In the genomic region with DNA sequence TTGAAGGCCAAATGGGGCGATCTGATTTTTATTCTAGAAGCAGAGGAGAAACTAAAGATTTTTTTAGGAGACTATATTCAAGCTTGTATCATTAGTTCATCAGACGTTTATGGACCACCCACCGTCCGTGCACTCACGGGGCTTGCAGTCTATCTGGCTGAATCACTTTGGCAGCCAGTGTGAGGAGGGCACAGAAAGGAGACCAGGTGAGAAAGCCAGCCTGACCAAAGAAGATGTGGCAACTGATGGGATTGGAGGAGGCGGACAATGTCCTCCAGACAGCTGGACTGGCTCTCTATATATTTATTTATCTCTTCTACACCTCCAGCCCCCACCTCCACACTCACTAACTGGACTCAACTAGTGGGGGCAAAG, we compare ENCODE assay signal across 8 cellular contexts. TPM values are rescaled to one million over a fixed set of nuclear protein-coding genes. Genes with fewer than 3 reads are reported as not detected.
A peak's percentile ranks its signal among the peaks of the same experiment; 100 is the strongest.
DNase-seq lines count a peak whose midpoint lies in the region; ATAC-seq and TF ChIP-seq lines count a peak whose summit lies in the region.

No MANE protein-coding gene starts in this region.

- peaks cover 3% of the 10 kb centered on the region; the same call in 1 of the 2 replicates for H3K4me1 ChIP-seq in SJCRH30

- ATAC-seq in GM18909 (IDR thresholded peaks at IDR 0.05; ENCODE audit: poor library complexity, unreplicated experiment) (peak; percentile 2), GM21717 (IDR thresholded peaks at IDR 0.05; ENCODE audit: unreplicated experiment) (no peak), GM19351 (IDR thresholded peaks at IDR 0.05; ENCODE audit: unreplicated experiment) (no peak)

- no peaks in the 10 kb centered on the region for H3K27me3 ChIP-seq in SJCRH30

- TF ChIP-seq CTCF in fibroblast of the aortic adventitia (IDR thresholded peaks at IDR 0.05; ENCODE audit: insufficient read depth, low read length) (no peak), GM13976 (IDR thresholded peaks at IDR 0.05; ENCODE audit: borderline replicate concordance, control extremely low read depth, extremely low read depth, insufficient read depth, missing control alignments) (no peak)

- DNase-seq in SJCRH30: peak in 1 of 2 experiments; percentile 41
- no peak for DNase-seq in fibroblast of the aortic adventitia (ENCODE audit: low read depth)
- DNase-seq in skeletal muscle cell (ENCODE audit: low read depth): no peak
- DNase-seq in NCI-H187 treated with DMSO at 0.1 percent for 48 hours (lab: John Stamatoyannopoulos, UW): no peak
- DNase-seq in GM13976 (ENCODE audit: low spot score): no peak

- H3K36me3 ChIP-seq in SJCRH30: peaks cover 8% of the 10 kb centered on the region

- peak overlapping the region; percentile 73 for H3K27ac ChIP-seq in SJCRH30

- H3K4me3 ChIP-seq in SJCRH30 (peak overlapping the region; percentile 87), fibroblast of the aortic adventitia (ENCODE audit: low read depth, low read length) (peak overlapping the region; percentile 72), skeletal muscle cell (ENCODE audit: low read depth, low read length) (peak overlapping the region; percentile 84)

- in situ Hi-C loops in GM13976 (cut with MboI; ENCODE audit: low sequenced_read_pairs, unreplicated experiment): loop anchor here (25.0 kb wide), 1 partner anchor 131 kb away; no protein-coding TSS in a partner anchor

- H3K9me3 ChIP-seq in SJCRH30 (replicated peaks): no peaks in the 10 kb centered on the region

RNA-seq across cellular contexts. Expression of gene ELOVL1, which starts 0.8 kb away (rescaled TPM):
- 43.5 and 46.3 TPM in 2 replicates for total RNA-seq in SJCRH30 (2014; rRNA removed; shearing (Covaris generic))
- total RNA-seq in fibroblast of the aortic adventitia (ENCODE audit: low replicate concordance): 18.2 and 78.5 TPM in 2 replicates

RNA-seq across cellular contexts. Expression of gene CDC20, which starts 9.9 kb away (rescaled TPM):
- total RNA-seq in SJCRH30 (2014; rRNA removed; shearing (Covaris generic)): 181 and 185 TPM in 2 replicates
- 0.33 and 23.9 TPM in 2 replicates for total RNA-seq in fibroblast of the aortic adventitia (ENCODE audit: low replicate concordance)

RNA-seq across cellular contexts. Expression of gene MED8, which starts 21.0 kb away (rescaled TPM):
- total RNA-seq in SJCRH30 (2014; rRNA removed; shearing (Covaris generic)): 33.9 and 39.3 TPM in 2 replicates
- total RNA-seq in fibroblast of the aortic adventitia (ENCODE audit: low replicate concordance): 12.8 and 43.1 TPM in 2 replicates

RNA-seq across cellular contexts. Expression of gene SZT2, which starts 21.1 kb away (rescaled TPM):
- total RNA-seq in SJCRH30 (2014; rRNA removed; shearing (Covaris generic)): 15.5 and 19.5 TPM in 2 replicates
- total RNA-seq in fibroblast of the aortic adventitia (ENCODE audit: low replicate concordance): 26.0 and 35.4 TPM in 2 replicates

RNA-seq across cellular contexts. Expression of gene MPL, which starts 31.0 kb away (rescaled TPM):
- not detected in 2 replicates for total RNA-seq in SJCRH30 (2014; rRNA removed; shearing (Covaris generic))
- total RNA-seq in fibroblast of the aortic adventitia (ENCODE audit: low replicate concordance): not detected in 2 replicates
